ENCODE assay signal across 1 cellular context in the genomic region with DNA sequence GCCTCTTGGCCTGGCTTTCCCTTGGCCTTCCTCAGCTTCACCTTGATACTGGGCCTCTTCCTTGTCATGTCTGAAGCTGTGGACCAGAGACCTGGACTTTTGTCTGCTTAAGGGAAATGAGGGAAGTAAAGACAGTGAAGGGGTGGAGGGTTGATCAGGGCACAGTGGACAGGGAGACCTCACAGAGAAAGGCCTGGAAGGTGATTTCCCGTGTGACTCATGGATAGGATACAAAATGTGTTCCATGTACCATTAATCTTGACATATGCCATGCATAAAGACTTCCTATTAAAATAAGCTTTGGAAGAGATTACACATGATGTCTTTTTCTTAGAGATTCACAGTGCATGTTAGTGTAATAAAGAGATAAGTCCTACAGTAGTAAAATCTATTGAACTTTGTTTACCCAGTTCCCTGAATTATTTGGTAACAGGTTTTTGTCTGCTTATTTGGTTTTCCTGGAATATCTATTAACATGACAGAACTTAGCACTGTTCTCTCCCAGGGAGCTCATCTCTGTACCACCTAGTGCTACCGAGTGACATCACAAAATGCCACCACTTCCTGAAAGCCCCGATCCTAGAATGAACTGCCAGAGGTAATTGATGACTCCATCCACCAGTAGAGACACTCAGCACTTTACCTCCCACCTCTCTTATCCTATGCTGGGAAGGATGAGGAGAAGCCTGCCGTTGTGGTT.
TF ChIP-seq lines count a peak whose summit lies in the region.

No MANE protein-coding gene starts in this region.

TF ChIP-seq in IMR-90, 13 proteins besides CTCF, POLR2A, EP300 and RAD21:
- TF ChIP-seq, protein P1, sequence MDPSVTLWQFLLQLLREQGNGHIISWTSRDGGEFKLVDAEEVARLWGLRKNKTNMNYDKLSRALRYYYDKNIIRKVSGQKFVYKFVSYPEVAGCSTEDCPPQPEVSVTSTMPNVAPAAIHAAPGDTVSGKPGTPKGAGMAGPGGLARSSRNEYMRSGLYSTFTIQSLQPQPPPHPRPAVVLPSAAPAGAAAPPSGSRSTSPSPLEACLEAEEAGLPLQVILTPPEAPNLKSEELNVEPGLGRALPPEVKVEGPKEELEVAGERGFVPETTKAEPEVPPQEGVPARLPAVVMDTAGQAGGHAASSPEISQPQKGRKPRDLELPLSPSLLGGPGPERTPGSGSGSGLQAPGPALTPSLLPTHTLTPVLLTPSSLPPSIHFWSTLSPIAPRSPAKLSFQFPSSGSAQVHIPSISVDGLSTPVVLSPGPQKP (IDR thresholded peaks at IDR 0.05; ENCODE audit: borderline replicate concordance, low read depth, low read length), result no peak
- TF ChIP-seq CEBPB (IDR thresholded peaks at IDR 0.05; ENCODE audit: low read depth, low read length) (no peak), MAZ (IDR thresholded peaks at IDR 0.05; ENCODE audit: borderline replicate concordance, low read depth, low read length) (no peak), CHD1 (IDR thresholded peaks at IDR 0.05; ENCODE audit: low read depth, low read length) (no peak), SMC3 (IDR thresholded peaks at IDR 0.05; ENCODE audit: low read depth, low read length) (no peak), FOS (IDR thresholded peaks at IDR 0.05; ENCODE audit: low read depth, low read length) (no peak), MAFK (IDR thresholded peaks at IDR 0.05; ENCODE audit: low read depth, low read length) (no peak), RFX5 (IDR thresholded peaks at IDR 0.05; ENCODE audit: low read depth, low read length) (no peak), BHLHE40 (IDR thresholded peaks at IDR 0.05; ENCODE audit: low read depth, low read length) (no peak), MXI1 (IDR thresholded peaks at IDR 0.05; ENCODE audit: borderline replicate concordance, low read depth, low read length) (no peak), NFE2L2 (IDR thresholded peaks at IDR 0.05; ENCODE audit: low read depth, low read length) (no peak), RCOR1 (IDR thresholded peaks at IDR 0.05; ENCODE audit: insufficient replicate concordance, low read length) (no peak)
- TF ChIP-seq, protein P2, sequence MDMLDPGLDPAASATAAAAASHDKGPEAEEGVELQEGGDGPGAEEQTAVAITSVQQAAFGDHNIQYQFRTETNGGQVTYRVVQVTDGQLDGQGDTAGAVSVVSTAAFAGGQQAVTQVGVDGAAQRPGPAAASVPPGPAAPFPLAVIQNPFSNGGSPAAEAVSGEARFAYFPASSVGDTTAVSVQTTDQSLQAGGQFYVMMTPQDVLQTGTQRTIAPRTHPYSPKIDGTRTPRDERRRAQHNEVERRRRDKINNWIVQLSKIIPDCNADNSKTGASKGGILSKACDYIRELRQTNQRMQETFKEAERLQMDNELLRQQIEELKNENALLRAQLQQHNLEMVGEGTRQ (IDR thresholded peaks at IDR 0.05; ENCODE audit: low read depth, low read length), result no peak
